Comparison of ENCODE assay signal across 8 cellular contexts in the genomic region with DNA sequence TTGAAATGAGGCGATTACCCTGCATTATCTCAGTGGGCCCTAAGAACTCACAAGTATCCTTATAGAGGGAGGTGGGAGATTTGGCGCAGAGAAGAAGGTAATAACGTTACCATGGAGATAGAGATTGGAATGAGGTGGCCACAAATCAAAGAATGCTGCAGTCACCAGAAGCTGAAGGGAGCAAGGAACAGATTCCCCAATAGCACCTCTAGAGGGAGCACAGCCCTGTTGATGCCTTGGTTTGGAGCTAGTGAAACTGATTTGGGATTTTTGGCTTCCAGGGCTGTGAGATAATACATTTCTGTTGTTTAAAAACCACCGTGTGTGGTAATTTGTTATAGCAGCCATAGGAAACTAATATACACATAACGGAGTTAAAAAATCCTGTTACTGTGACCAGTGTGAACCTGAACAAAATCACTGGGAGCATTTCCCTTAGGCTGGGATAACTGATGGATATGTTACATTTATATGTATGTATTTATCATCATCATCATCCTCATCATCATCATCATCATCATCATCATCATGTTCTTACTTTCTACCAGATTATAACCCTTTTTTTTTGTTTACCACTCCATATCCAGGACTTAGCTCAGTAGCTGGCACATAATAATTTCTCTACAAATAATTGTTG.
DNase-seq lines count a peak whose midpoint lies in the region; ATAC-seq, FAIRE-seq and TF ChIP-seq lines count a peak whose summit lies in the region.

No MANE protein-coding gene starts in this region.

- TF ChIP-seq POLR2A in vagina (IDR thresholded peaks at IDR 0.05) = no peak

- no peaks in the 10 kb centered on the region for H3K27me3 Mint-ChIP-seq in activated CD4-positive, alpha-beta memory T cell treated with anti-CD3 and anti-CD28 coated beads for 36 hours

- H3K4me1 Mint-ChIP-seq in activated CD4-positive, alpha-beta memory T cell treated with anti-CD3 and anti-CD28 coated beads for 36 hours (ENCODE audit: low read depth) = no peaks in the 10 kb centered on the region

- DNase-seq in NCI-H1694 (lab: John Stamatoyannopoulos, UW) (peak; percentile 41), astrocyte of the spinal cord (ENCODE audit: low read depth, low spot score) (peak; percentile 65), keratinocyte (ENCODE audit: low read depth, low spot score) (no peak), vagina (ENCODE audit: extremely low spot score in 2 of 2) (no peak)
- no peak for DNase-seq in activated CD4-positive, alpha-beta memory T cell treated with anti-CD3 and anti-CD28 coated beads for 36 hours

- CTCF ChIA-PET in activated CD4-positive, alpha-beta memory T cell treated with anti-CD3 and anti-CD28 coated beads for 36 hours (lab: Charles Lee) = no interaction called here

- no peaks in the 10 kb centered on the region for H3K9me1 ChIP-seq in keratinocyte (ENCODE audit: control insufficient read depth, extremely low read depth, insufficient read depth, low read length)

- no peak overlapping the region for H3K9ac ChIP-seq in keratinocyte (ENCODE audit: control insufficient read depth, extremely low read depth, insufficient read depth, low read length)

- no peak overlapping the region for H3K4me2 ChIP-seq in keratinocyte (ENCODE audit: control insufficient read depth, extremely low read depth, insufficient read depth, low read depth, low read length)

- no peak overlapping the region for H3K4me3 Mint-ChIP-seq in activated CD4-positive, alpha-beta memory T cell treated with anti-CD3 and anti-CD28 coated beads for 36 hours

- no peaks in the 10 kb centered on the region for H3K4me1 ChIP-seq in keratinocyte (ENCODE audit: control insufficient read depth, extremely low read depth, insufficient read depth, low read length)
- H3K4me1 ChIP-seq in vagina = peaks cover 13% of the 10 kb centered on the region

- POLR2A ChIA-PET in activated CD4-positive, alpha-beta memory T cell treated with anti-CD3 and anti-CD28 coated beads for 36 hours (lab: Charles Lee) = no interaction called here

- H3K4me3 ChIP-seq in astrocyte of the spinal cord (ENCODE audit: low read depth, low read length) (no peak overlapping the region), keratinocyte (ENCODE audit: control insufficient read depth in 2 of 3, extremely low read depth in 1 of 3, insufficient read depth in 2 of 3, low read depth in 1 of 3, low read length in 3 of 3) (no peak overlapping the region), vagina (no peak overlapping the region)

- H4K20me1 ChIP-seq in keratinocyte (ENCODE audit: control insufficient read depth, extremely low read depth, insufficient read depth, low read length) = no peaks in the 10 kb centered on the region

- no peak overlapping the region for H2AFZ ChIP-seq in keratinocyte (ENCODE audit: control insufficient read depth, low read length)

- no peaks in the 10 kb centered on the region for H3K79me2 ChIP-seq in keratinocyte (ENCODE audit: control insufficient read depth, insufficient read depth, low read length)

- in situ Hi-C loops in astrocyte of the spinal cord (cut with HindIII; ENCODE audit: low sequenced_read_pairs) = no loop called here

- peak; percentile 44 for FAIRE-seq in keratinocyte (lab: Jason Lieb, UNC)

- peak; percentile 82 for TF ChIP-seq CTCF in GM12872 (IDR thresholded peaks at IDR 0.05; ENCODE audit: insufficient read depth, low read depth, low read length)
- TF ChIP-seq CTCF in astrocyte of the spinal cord (IDR thresholded peaks at IDR 0.05; ENCODE audit: low read depth, low read length) = peak; percentile 92
- peak; percentile 73 to 86 (median 82) for TF ChIP-seq CTCF in keratinocyte (optimal IDR thresholded peaks at IDR 0.05 in 1 of 3, IDR thresholded peaks at IDR 0.05 in 1 of 3, conservative IDR thresholded peaks at IDR 0.05 in 1 of 3; ENCODE audit: extremely low read depth in 1 of 3, insufficient read depth in 2 of 3, low read length in 3 of 3)
- peak in 2 of 3 experiments; percentile 41 to 51 for TF ChIP-seq CTCF in vagina (IDR thresholded peaks at IDR 0.05)

- H3K9me3 ChIP-seq in keratinocyte (ENCODE audit: control insufficient read depth, low read depth, low read length) (no peaks in the 10 kb centered on the region), vagina (no peaks in the 10 kb centered on the region)

- H3K9me3 Mint-ChIP-seq in activated CD4-positive, alpha-beta memory T cell treated with anti-CD3 and anti-CD28 coated beads for 36 hours = peaks cover 3% of the 10 kb centered on the region

- intact Hi-C loops in vagina (cut with DNase I) = no loop called here
- intact Hi-C loops in activated CD4-positive, alpha-beta memory T cell treated with anti-CD3 and anti-CD28 coated beads for 36 hours (cut with micrococcal nuclease) = no loop called here

- no peak overlapping the region for H3K27ac Mint-ChIP-seq in activated CD4-positive, alpha-beta memory T cell treated with anti-CD3 and anti-CD28 coated beads for 36 hours

- H3K36me3 Mint-ChIP-seq in activated CD4-positive, alpha-beta memory T cell treated with anti-CD3 and anti-CD28 coated beads for 36 hours = no peaks in the 10 kb centered on the region

- dilution Hi-C loops in keratinocyte (cut with MboI; ENCODE audit: extremely low pct_ligation_motif_present, low sequenced_read_pairs) = no loop called here

- H3K27me3 ChIP-seq in keratinocyte (ENCODE audit: control insufficient read depth, extremely low read depth, insufficient read depth, low read length) (no peaks in the 10 kb centered on the region), vagina (no peaks in the 10 kb centered on the region)

- ATAC-seq in HG02678 (IDR thresholded peaks at IDR 0.05; ENCODE audit: unreplicated experiment) = peak; percentile 53
- no peak for ATAC-seq in HG03025 (IDR thresholded peaks at IDR 0.05; ENCODE audit: low FRiP score, unreplicated experiment)

- no peak overlapping the region for H3K27ac ChIP-seq in keratinocyte (ENCODE audit: control insufficient read depth, insufficient read depth, low read length)
- no peak overlapping the region for H3K27ac ChIP-seq in vagina

- H3K36me3 ChIP-seq in keratinocyte (ENCODE audit: control insufficient read depth in 2 of 2, extremely low read depth in 1 of 2, insufficient read depth in 2 of 2, low read length in 2 of 2) (no peaks in the 10 kb centered on the region), vagina (no peaks in the 10 kb centered on the region)

Comparison
In these comparisons a context has a peak if more than half of its experiments do, and no peak if none do; other contexts are left out.
1. DNase-seq: peak in NCI-H1694 (single experiment) and astrocyte of the spinal cord (single experiment); none in keratinocyte (single experiment), vagina (0 of 2) and activated CD4-positive, alpha-beta memory T cell treated with anti-CD3 and anti-CD28 coated beads for 36 hours (single experiment).
2. Peak in every context shown above with its lines, with median percentiles within 50 percentile points of each other: CTCF ChIP-seq.